8 cellular contexts compared by ENCODE assay signal in genomic region chr17:40068129-40068581, GRCh38. TPM values are rescaled to one million over a fixed set of nuclear protein-coding genes. Genes with fewer than 3 reads are reported as not detected.
DNase-seq lines count a peak whose midpoint lies in the region; TF ChIP-seq lines count a peak whose summit lies in the region.

No MANE protein-coding gene starts in this region.

- H4K8ac ChIP-seq in trophoblast cell (ENCODE audit: low read depth, low read length), result no peak overlapping the region

- in situ Hi-C loops in transverse colon (cut with MboI; ENCODE audit: low pct_ligation_motif_present in 1 of 4, low pct_unique_long_range_greater_than_20kb in 1 of 4, low sequenced_read_pairs in 3 of 4), result loop anchor here in 1 of 4 donors (10.0 kb wide), 1 partner anchor 47 kb away; no protein-coding TSS in a partner anchor

- CTCF ChIA-PET in activated naive CD4-positive, alpha-beta T cell treated with anti-CD3 and anti-CD28 coated beads, Interleukin-2, amount 10 ng/mL, durations not matched to agents 7 days and 5 days (lab: Charles Lee), result interaction anchor here (1.2 to 6.9 kb wide), 4 partner anchors 8 to 42 kb away, joined by 4 to 79 read pairs (median 8); partner anchors contain the start of gene NR1D1

- TF ChIP-seq POLR2A in breast epithelium (IDR thresholded peaks at IDR 0.05) (no peak), transverse colon (IDR thresholded peaks at IDR 0.05) (no peak)

- H3K27me3 Mint-ChIP-seq in activated naive CD4-positive, alpha-beta T cell treated with anti-CD3 and anti-CD28 coated beads, Interleukin-2, amount 10 ng/mL, durations not matched to agents 7 days and 5 days, result peaks cover 26% of the 10 kb centered on the region

- H2AK5ac ChIP-seq in trophoblast cell (ENCODE audit: low read length), result no peak overlapping the region

- TF ChIP-seq EP300 in transverse colon (IDR thresholded peaks at IDR 0.05; ENCODE audit: low read depth), result no peak

- no peak overlapping the region for H2BK12ac ChIP-seq in trophoblast cell (ENCODE audit: low read length)

- peak overlapping the region; percentile 81 for H3K27ac Mint-ChIP-seq in activated naive CD4-positive, alpha-beta T cell treated with anti-CD3 and anti-CD28 coated beads, Interleukin-2, amount 10 ng/mL, durations not matched to agents 7 days and 5 days

- H2BK5ac ChIP-seq in trophoblast cell (ENCODE audit: low read depth, low read length, poor library complexity), result no peak overlapping the region

- H2AFZ ChIP-seq in trophoblast cell (ENCODE audit: insufficient read depth, low read length, poor library complexity), result no peak overlapping the region

- intact Hi-C loops in breast epithelium (cut with DNase I; ENCODE audit: low total_unique reads) (loop anchor here (10.0 kb wide), 1 partner anchor 47 kb away; no protein-coding TSS in a partner anchor), transverse colon (cut with DNase I; ENCODE audit: low total_unique reads) (no loop called here)

- no peak overlapping the region for H3K4me2 ChIP-seq in trophoblast cell (ENCODE audit: low read length)

- peaks cover 54% of the 10 kb centered on the region for H3K4me1 Mint-ChIP-seq in activated naive CD4-positive, alpha-beta T cell treated with anti-CD3 and anti-CD28 coated beads, Interleukin-2, amount 10 ng/mL, durations not matched to agents 7 days and 5 days

- no peak for TF ChIP-seq CTCF in breast epithelium (IDR thresholded peaks at IDR 0.05)
- no peak for TF ChIP-seq CTCF in transverse colon (IDR thresholded peaks at IDR 0.05)

- H3K27me3 ChIP-seq in breast epithelium, result no peaks in the 10 kb centered on the region
- H3K27me3 ChIP-seq in mucosa of rectum (ENCODE audit: control insufficient read depth in 2 of 2, insufficient read depth in 2 of 2, low read length in 2 of 2), result no peaks in the 10 kb centered on the region
- no peaks in the 10 kb centered on the region for H3K27me3 ChIP-seq in transverse colon
- no peaks in the 10 kb centered on the region for H3K27me3 ChIP-seq in trophoblast cell (ENCODE audit: insufficient read depth, low read length)

- no peaks in the 10 kb centered on the region for H3K9me3 ChIP-seq in breast epithelium
- no peaks in the 10 kb centered on the region for H3K9me3 ChIP-seq in mucosa of rectum (ENCODE audit: control insufficient read depth in 2 of 2, low read length in 2 of 2)
- no peaks in the 10 kb centered on the region for H3K9me3 ChIP-seq in transverse colon
- no peaks in the 10 kb centered on the region for H3K9me3 ChIP-seq in trophoblast cell (ENCODE audit: insufficient read depth, low read depth, low read length)

- no peaks in the 10 kb centered on the region for H3K79me2 ChIP-seq in trophoblast cell (ENCODE audit: control insufficient read depth, insufficient read depth, low read length, poor library complexity)

- no peak overlapping the region for H3K4ac ChIP-seq in trophoblast cell (ENCODE audit: low read depth, low read length)

- no peak for DNase-seq in activated naive CD4-positive, alpha-beta T cell treated with anti-CD3 and anti-CD28 coated beads, Interleukin-2, amount 10 ng/mL, durations not matched to agents 7 days and 5 days
- DNase-seq in activated naive CD4-positive, alpha-beta T cell treated with anti-CD3 and anti-CD28 coated beads, Interleukin-2, amount 50 U/mL, for 16 hours, result no peak
- no peak for DNase-seq in breast epithelium (ENCODE audit: low spot score in 2 of 2)
- no peak for DNase-seq in transverse colon
- no peak for DNase-seq in stimulated activated naive CD4-positive, alpha-beta T cell treated with Interleukin-2 at 50 U/mL for 16 hours (lab: John Stamatoyannopoulos, UW)
- DNase-seq in trophoblast cell, result no peak
- DNase-seq in hippocampal formation (lab: John Stamatoyannopoulos, UW), result no peak

- H3K4me1 ChIP-seq in breast epithelium (peaks cover 38 to 57% of the 10 kb centered on the region in 2 donors), mucosa of rectum (ENCODE audit: control insufficient read depth in 2 of 2, insufficient read depth in 2 of 2, low read length in 2 of 2) (peaks cover 76 to 83% of the 10 kb centered on the region in 2 donors), transverse colon (peaks cover 79 to 93% (median 85%) of the 10 kb centered on the region in 4 donors), trophoblast cell (ENCODE audit: control insufficient read depth in 1 of 2, insufficient read depth in 2 of 2, low read length in 2 of 2) (peaks cover 2 to 23% of the 10 kb centered on the region in 2 experiments)

- no peak overlapping the region for H3K23ac ChIP-seq in trophoblast cell (ENCODE audit: low read length)

- H2BK120ac ChIP-seq in trophoblast cell (ENCODE audit: insufficient read depth, low read length, poor library complexity), result no peak overlapping the region

- H3K18ac ChIP-seq in trophoblast cell (ENCODE audit: low read length), result no peak overlapping the region

- WGBS in transverse colon (ENCODE audit: low coverage in 1 of 2), 2 donors, result 44% methylated on average over 4 of the region's 4 CpGs; no CpG with 5 or more reads in 1 of the 2 donors
- no CpG with 5 or more reads among the region's 4 CpGs for WGBS in trophoblast cell (ENCODE audit: extremely low coverage, insufficient coverage, insufficient read length)

- H3K36me3 ChIP-seq in breast epithelium, result no peaks in the 10 kb centered on the region
- H3K36me3 ChIP-seq in mucosa of rectum (ENCODE audit: control insufficient read depth in 2 of 2, insufficient read depth in 2 of 2, low read length in 2 of 2), result no peaks in the 10 kb centered on the region
- H3K36me3 ChIP-seq in transverse colon, result no peaks in the 10 kb centered on the region
- no peaks in the 10 kb centered on the region for H3K36me3 ChIP-seq in trophoblast cell (ENCODE audit: control insufficient read depth in 1 of 2, insufficient read depth in 2 of 2, low read length in 2 of 2)

- no peak overlapping the region for H4K12ac ChIP-seq in trophoblast cell (ENCODE audit: low read depth, low read length)

- no peak overlapping the region for H3K14ac ChIP-seq in trophoblast cell (ENCODE audit: low read length)

- peak overlapping the region; percentile 63 for H3K4me3 Mint-ChIP-seq in activated naive CD4-positive, alpha-beta T cell treated with anti-CD3 and anti-CD28 coated beads, Interleukin-2, amount 10 ng/mL, durations not matched to agents 7 days and 5 days

- H3K79me1 ChIP-seq in trophoblast cell (ENCODE audit: low read length), result peaks cover 4% of the 10 kb centered on the region

- H3K27ac ChIP-seq in breast epithelium, result peak overlapping the region; percentile 94 to 96
- peak overlapping the region; percentile 96 to 98 for H3K27ac ChIP-seq in mucosa of rectum (ENCODE audit: low read depth in 2 of 2, low read length in 2 of 2)
- H3K27ac ChIP-seq in transverse colon, result peak overlapping the region; percentile 90 to 98 (median 96)
- no peak overlapping the region for H3K27ac ChIP-seq in trophoblast cell (ENCODE audit: low read depth, low read length)

- H3K9ac ChIP-seq in mucosa of rectum (ENCODE audit: low read depth in 1 of 2, low read length in 2 of 2) (peak overlapping the region; percentile 26 to 71), trophoblast cell (ENCODE audit: low read length) (no peak overlapping the region)

- H3K36me3 Mint-ChIP-seq in activated naive CD4-positive, alpha-beta T cell treated with anti-CD3 and anti-CD28 coated beads, Interleukin-2, amount 10 ng/mL, durations not matched to agents 7 days and 5 days, result no peaks in the 10 kb centered on the region

- no peaks in the 10 kb centered on the region for H3K9me3 Mint-ChIP-seq in activated naive CD4-positive, alpha-beta T cell treated with anti-CD3 and anti-CD28 coated beads, Interleukin-2, amount 10 ng/mL, durations not matched to agents 7 days and 5 days

- no peak overlapping the region for H4K91ac ChIP-seq in trophoblast cell (ENCODE audit: low read depth, low read length)

- H3K4me3 ChIP-seq in breast epithelium (peak overlapping the region in 2 of 3 donors; percentile 34 to 60), mucosa of rectum (ENCODE audit: low read length in 2 of 2) (peak overlapping the region; percentile 48 to 62), transverse colon (peak overlapping the region in 2 of 4 donors; percentile 13 to 36), trophoblast cell (ENCODE audit: low read depth, low read length) (no peak overlapping the region)

RNA-seq across cellular contexts. Expression of gene THRA, which starts 5.4 kb away (rescaled TPM):
- total RNA-seq in breast epithelium, result 10 to 100 TPM; 41.6 to 61.0 (median 48.1) TPM
- total RNA-seq in transverse colon, result 10 to 100 TPM; 32.6 to 82.6 (median 58.6) TPM
- polyA plus RNA-seq in trophoblast cell (2013), result 4.1 TPM in 2 replicates

RNA-seq across cellular contexts. Expression of gene MED24, which starts 13.9 kb away (rescaled TPM):
- total RNA-seq in breast epithelium (10 to 100 TPM; 50.7 to 74.7 (median 59.7) TPM), transverse colon (100 to 1,000 TPM in 2 of 4 donors, 10 to 100 TPM in 2; 64.3 to 294 (median 112) TPM)
- 44.7 and 45.9 TPM in 2 replicates for polyA plus RNA-seq in trophoblast cell (2013)

RNA-seq across cellular contexts. Expression of gene NR1D1, which starts 32.2 kb away (rescaled TPM):
- total RNA-seq in breast epithelium, result 10 to 100 TPM in 1 of 3 donors, 1 to 10 TPM in 2; 8.8 to 10.5 (median 9.2) TPM
- 10 to 100 TPM in 1 of 4 donors, 1 to 10 TPM in 3; 4.8 to 18.0 (median 7.3) TPM for total RNA-seq in transverse colon
- 2.0 and 2.2 TPM in 2 replicates for polyA plus RNA-seq in trophoblast cell (2013)

RNA-seq across cellular contexts. Expression of gene CSF3, which starts 52.9 kb away (rescaled TPM):
- 10 to 100 TPM in 1 of 3 donors, under 1 TPM in 1, not detected in 1; 0.32 to 13.0 TPM for total RNA-seq in breast epithelium
- total RNA-seq in transverse colon, result 10 to 100 TPM in 1 of 4 donors, 1 to 10 TPM in 1, not detected in 2; 2.6 to 38.9 TPM
- not detected in 2 replicates for polyA plus RNA-seq in trophoblast cell (2013)

RNA-seq across cellular contexts. Expression of gene MSL1, which starts 53.6 kb away (rescaled TPM):
- 10 to 100 TPM; 49.3 to 79.3 (median 78.2) TPM for total RNA-seq in breast epithelium
- 100 to 1,000 TPM in 2 of 4 donors, 10 to 100 TPM in 2; 73.9 to 258 (median 90.6) TPM for total RNA-seq in transverse colon
- 52.5 and 54.4 TPM in 2 replicates for polyA plus RNA-seq in trophoblast cell (2013)
